Comparison of ENCODE assay signal across 17 cellular contexts in the genomic region with DNA sequence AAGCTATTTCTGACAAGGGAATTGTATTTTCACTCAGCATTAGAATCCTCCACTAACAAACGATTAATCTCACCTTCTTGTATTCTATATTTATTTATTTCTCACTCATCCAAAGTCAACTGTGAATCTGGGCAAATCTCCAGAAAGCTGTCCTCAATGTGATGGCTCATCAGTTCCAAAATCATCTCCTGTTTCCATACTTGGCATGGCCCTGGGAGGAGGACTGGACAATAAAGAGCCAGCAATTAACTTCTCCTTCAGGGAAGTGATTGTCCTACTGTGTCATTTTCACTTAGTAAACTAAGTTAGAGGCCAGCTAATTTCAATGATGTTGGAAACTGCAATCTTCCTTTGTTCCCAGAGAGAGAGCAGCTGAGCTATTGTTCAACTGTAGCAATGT. TPM values are rescaled to one million over a fixed set of nuclear protein-coding genes. Genes with fewer than 3 reads are reported as not detected.
DNase-seq lines count a peak whose midpoint lies in the region; ATAC-seq and TF ChIP-seq lines count a peak whose summit lies in the region.
"Had no signal": no experiment of that assay in that cellular context is flagged by ENCODE, and none has a peak within 500 bp of the region (broad histone marks: within the 10 kb centered on the region; RNA-seq: fewer than 3 reads in every experiment).

No MANE protein-coding gene starts in this region.

- no peak for ATAC-seq in HG03045 (IDR thresholded peaks at IDR 0.05; ENCODE audit: unreplicated experiment)
- ATAC-seq: stimulated activated memory B cell treated with anti-CD40 and anti-IgM and Interleukin-4, amounts not matched to agents 10 μg/mL and 1 μg/mL and 100 μg/mL, for 72 hours had no signal

- no peaks in the 10 kb centered on the region for H3K36me3 Mint-ChIP-seq in osteocyte (ENCODE audit: unreplicated experiment)
- H3K36me3 Mint-ChIP-seq: mesothelial cell of epicardium; stimulated activated memory B cell treated with anti-CD40 and anti-IgM and Interleukin-4, amounts not matched to agents 10 μg/mL and 1 μg/mL and 100 μg/mL, for 72 hours had no signal

- TF ChIP-seq CTCF in epithelial cell of esophagus (IDR thresholded peaks at IDR 0.05; ENCODE audit: insufficient read depth, low read depth, low read length, missing control alignments) (no peak), osteocyte (IDR thresholded peaks at IDR 0.05) (no peak)

- no peak overlapping the region for H3K4me3 ChIP-seq in epithelial cell of esophagus (ENCODE audit: low read length)
- H3K4me3 ChIP-seq: HAP-1 had no signal

- peak; percentile 58 for DNase-seq in DMS53 treated with DMSO at 0.1 percent for 48 hours (lab: John Stamatoyannopoulos, UW; ENCODE audit: unreplicated experiment)
- peak; percentile 76 for DNase-seq in NCI-H1417 treated with DMSO at 0.1 percent for 48 hours (lab: John Stamatoyannopoulos, UW)
- DNase-seq in NCI-H69 (lab: John Stamatoyannopoulos, UW): peak; percentile 99
- DNase-seq in epithelial cell of esophagus (ENCODE audit: low read depth): peak; percentile 32
- no peak for DNase-seq in osteocyte (ENCODE audit: extremely low spot score, unreplicated experiment)
- no peak for DNase-seq in dermis blood vessel endothelial cell
- DNase-seq: activated CD8-positive, alpha-beta memory T cell treated with anti-CD3 and anti-CD28 coated beads, Interleukin-2, amount 50 U/mL, for 4 hours; activated gamma-delta T cell treated with Interleukin-2 at 50 U/mL for 16 hours; amygdala; DMS79; kidney glomerular epithelial cell had no signal

- no peak overlapping the region for H3K4me3 Mint-ChIP-seq in osteocyte (ENCODE audit: unreplicated experiment)
- H3K4me3 Mint-ChIP-seq: mesothelial cell of epicardium; neural crest cell; stimulated activated memory B cell treated with anti-CD40 and anti-IgM and Interleukin-4, amounts not matched to agents 10 μg/mL and 1 μg/mL and 100 μg/mL, for 72 hours had no signal

- H3K9me3 Mint-ChIP-seq in osteocyte (ENCODE audit: unreplicated experiment): no peaks in the 10 kb centered on the region
- H3K9me3 Mint-ChIP-seq: mesothelial cell of epicardium; neural crest cell; stimulated activated memory B cell treated with anti-CD40 and anti-IgM and Interleukin-4, amounts not matched to agents 10 μg/mL and 1 μg/mL and 100 μg/mL, for 72 hours had no signal

- no peak overlapping the region for H3K27ac Mint-ChIP-seq in osteocyte (ENCODE audit: unreplicated experiment)
- H3K27ac Mint-ChIP-seq: mesothelial cell of epicardium; stimulated activated memory B cell treated with anti-CD40 and anti-IgM and Interleukin-4, amounts not matched to agents 10 μg/mL and 1 μg/mL and 100 μg/mL, for 72 hours had no signal

- peaks cover 23% of the 10 kb centered on the region for H3K27me3 Mint-ChIP-seq in osteocyte (ENCODE audit: unreplicated experiment)
- H3K27me3 Mint-ChIP-seq: stimulated activated memory B cell treated with anti-CD40 and anti-IgM and Interleukin-4, amounts not matched to agents 10 μg/mL and 1 μg/mL and 100 μg/mL, for 72 hours had no signal

- H3K4me1 Mint-ChIP-seq in osteocyte (ENCODE audit: unreplicated experiment): no peaks in the 10 kb centered on the region
- H3K4me1 Mint-ChIP-seq: mesothelial cell of epicardium; neural crest cell; stimulated activated memory B cell treated with anti-CD40 and anti-IgM and Interleukin-4, amounts not matched to agents 10 μg/mL and 1 μg/mL and 100 μg/mL, for 72 hours had no signal

RNA-seq across cellular contexts. Expression of a gene that starts 17.5 kb away (rescaled TPM):
- total RNA-seq in osteocyte (not detected in 2 replicates), dermis blood vessel endothelial cell (not detected in 2 replicates)
- total RNA-seq: renal cortical epithelial cell had no signal

Comparison
In these comparisons a context has a peak if more than half of its experiments do, and no peak if none do; other contexts are left out.
1. DNase-seq: peak in DMS53 treated with DMSO at 0.1 percent for 48 hours (single experiment), NCI-H1417 treated with DMSO at 0.1 percent for 48 hours (single experiment), NCI-H69 (single experiment) and epithelial cell of esophagus (single experiment); none in osteocyte (single experiment) and dermis blood vessel endothelial cell (single experiment).